In the genomic region with DNA sequence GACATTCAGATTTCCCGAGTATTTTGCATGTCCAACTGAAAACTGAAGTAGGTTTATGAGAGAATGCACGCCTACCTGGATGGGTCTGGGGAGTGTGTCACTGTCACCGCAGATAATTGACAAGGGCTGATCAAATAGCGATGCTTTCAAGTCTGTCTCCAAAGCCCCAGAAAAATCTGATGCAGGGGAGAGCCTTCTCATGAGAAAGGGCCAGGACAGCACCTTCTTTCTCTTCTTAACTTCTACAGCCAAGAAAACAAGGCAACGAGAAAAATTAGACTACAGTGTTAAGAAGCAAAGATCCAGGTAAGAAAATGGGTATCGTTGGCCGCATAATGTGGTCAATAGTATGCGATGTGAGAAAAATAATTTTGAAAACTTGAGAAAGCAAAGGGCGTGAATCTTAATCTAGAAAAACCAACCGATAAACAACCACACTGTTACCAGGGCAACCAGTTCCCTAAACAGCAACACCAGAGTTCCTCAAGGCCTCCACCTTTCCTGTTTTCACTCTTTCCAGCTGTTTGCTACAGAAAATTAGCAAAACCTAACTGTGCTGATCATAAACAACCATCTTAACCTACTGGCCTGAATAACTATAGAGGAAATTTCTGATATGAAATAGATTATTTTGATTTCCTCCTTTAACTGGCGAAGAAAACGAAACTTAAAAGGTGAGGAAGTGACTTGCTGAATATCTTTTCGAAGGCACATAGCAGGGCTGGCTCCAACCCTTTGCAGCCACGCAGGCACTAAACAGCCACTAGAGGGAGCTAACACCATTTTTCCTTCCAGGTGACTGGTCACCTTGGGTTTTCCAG, we compare ENCODE assay signal across 8 cellular contexts. TPM values are rescaled to one million over a fixed set of nuclear protein-coding genes. Genes with fewer than 3 reads are reported as not detected.
DNase-seq lines count a peak whose midpoint lies in the region; ATAC-seq, FAIRE-seq and TF ChIP-seq lines count a peak whose summit lies in the region.

No MANE protein-coding gene starts in this region.

- DNase-seq in GM13976 (ENCODE audit: low spot score) = peak; percentile 49
- peak; percentile 36 for DNase-seq in NCI-H460 (ENCODE audit: extremely low read depth, low read depth)
- DNase-seq in activated CD4-positive, alpha-beta T cell treated with anti-CD3 and anti-CD28 coated beads for 24 hours (ENCODE audit: low read depth in 2 of 2) = peak; percentile 56
- peak; percentile 74 for DNase-seq in kidney glomerular epithelial cell (lab: John Stamatoyannopoulos, UW)
- peak; percentile 67 to 73 for DNase-seq in stimulated activated CD4-positive, alpha-beta T cell treated with anti-CD3 and anti-CD28 coated beads, Interleukin-2, amount 100 ng/mL, for 24 hours

- TF ChIP-seq CTCF in 22Rv1 (IDR thresholded peaks at IDR 0.05) (peak; percentile 94), GM13976 (IDR thresholded peaks at IDR 0.05; ENCODE audit: borderline replicate concordance, control extremely low read depth, extremely low read depth, insufficient read depth, missing control alignments) (peak; percentile 98)

- no peak overlapping the region for H3K27ac ChIP-seq in 22Rv1

- peak; percentile 62 for FAIRE-seq in colon (lab: Jason Lieb, UNC)

- peak; percentile 37 for ATAC-seq in HG03175 (IDR thresholded peaks at IDR 0.05; ENCODE audit: unreplicated experiment)

- in situ Hi-C loops in GM13976 (cut with MboI; ENCODE audit: low sequenced_read_pairs, unreplicated experiment) = loop anchor here (10.0 kb wide), 1 partner anchor 63 kb away; no protein-coding TSS in a partner anchor

RNA-seq across cellular contexts. Expression of gene TAGAP, which starts 2.6 kb away (rescaled TPM):
- total RNA-seq in NCI-H460 (2014; rRNA removed; shearing (Covaris generic)) = not detected in 2 replicates
- polyA plus RNA-seq in NCI-H460 (2014; cell fraction: nucleus; rRNA removed) = not detected in 2 replicates

RNA-seq across cellular contexts. Expression of gene RSPH3, which starts 42.2 kb away (rescaled TPM):
- total RNA-seq in NCI-H460 (2014; rRNA removed; shearing (Covaris generic)) = 1.9 and 3.6 TPM in 2 replicates
- 0.91 and 1.0 TPM in 2 replicates for polyA plus RNA-seq in NCI-H460 (2014; cell fraction: nucleus; rRNA removed)
